In the genomic region with DNA sequence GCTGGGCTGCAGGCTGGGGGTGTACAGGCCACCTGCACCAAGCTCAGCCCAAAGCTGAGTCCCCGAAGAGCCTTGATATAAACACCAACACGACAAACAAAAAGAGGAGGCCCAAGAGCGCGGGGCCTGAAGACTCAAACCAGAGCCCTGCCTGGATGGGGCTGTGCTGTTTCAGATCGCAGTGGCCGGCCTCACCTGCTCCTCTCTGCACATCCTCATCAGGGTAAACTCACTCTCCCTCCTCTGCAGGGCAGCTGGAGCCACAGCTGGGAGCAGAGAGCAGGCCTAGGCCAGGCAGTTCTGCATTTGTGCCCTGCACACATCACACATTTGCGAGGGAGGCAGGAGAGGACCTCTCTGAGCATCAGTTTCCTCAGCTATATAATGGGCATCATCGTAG, we compare ENCODE assay signal across 18 cellular contexts. TPM values are rescaled to one million over a fixed set of nuclear protein-coding genes. Genes with fewer than 3 reads are reported as not detected.
"Had no signal": no experiment of that assay in that cellular context is flagged by ENCODE, and none has a peak within 500 bp of the region (broad histone marks: within the 10 kb centered on the region; RNA-seq: fewer than 3 reads in every experiment).

No MANE protein-coding gene starts in this region.

- H3K9me3 ChIP-seq: neutrophil, right atrium auricular region, transverse colon had no signal

- H3K27me3 Mint-ChIP-seq: activated T-cell treated with anti-CD3 and anti-CD28 coated beads, Interleukin-2, amount 50 U/mL, for 24 hours; stimulated activated memory B cell treated with anti-CD40 and anti-IgM and Interleukin-4, amounts not matched to agents 10 μg/mL and 1 μg/mL and 100 μg/mL, for 72 hours had no signal

- H3K27ac Mint-ChIP-seq: stimulated activated memory B cell treated with anti-CD40 and anti-IgM and Interleukin-4, amounts not matched to agents 10 μg/mL and 1 μg/mL and 100 μg/mL, for 72 hours; T-helper 2 cell treated with Interferon-gamma antibody and Interleukin-4, amounts not matched to agents 5 μg/mL and 100 μg/mL, for 36 hours had no signal

- H3K27me3 ChIP-seq: heart left ventricle, neutrophil, right atrium auricular region, transverse colon had no signal

- DNase-seq: activated CD4-positive, alpha-beta T cell treated with anti-CD3 and anti-CD28 coated beads, Interleukin-2, amount 50 U/mL, for 4 hours; activated gamma-delta T cell treated with Interleukin-2 at 50 U/mL for 16 hours; activated T-cell treated with anti-CD3 and anti-CD28 coated beads, Interleukin-2, amount 50 U/mL, for 24 hours; effector CD4-positive, alpha-beta T cell; foreskin melanocyte; stimulated activated CD4-positive, alpha-beta T cell treated with anti-CD3 and anti-CD28 coated beads, Interleukin-1b, Interleukin-23, amount 100 ng/mL, for 48 hours; transverse colon had no signal

- H3K27ac ChIP-seq: coronary artery, heart left ventricle, neutrophil, right atrium auricular region, transverse colon had no signal

- ATAC-seq: activated CD4-positive, CD25-positive, alpha-beta regulatory T cell treated with anti-CD3 and anti-CD28 coated beads, Interleukin-2, amount 50 U/mL, for 24 hours; heart left ventricle; stimulated activated memory B cell treated with anti-CD40 and anti-IgM and Interleukin-4, amounts not matched to agents 10 μg/mL and 1 μg/mL and 100 μg/mL, for 72 hours had no signal

- H3K36me3 ChIP-seq: right atrium auricular region, transverse colon had no signal

- H3K9me3 Mint-ChIP-seq: activated T-cell treated with anti-CD3 and anti-CD28 coated beads, Interleukin-2, amount 50 U/mL, for 24 hours; stimulated activated memory B cell treated with anti-CD40 and anti-IgM and Interleukin-4, amounts not matched to agents 10 μg/mL and 1 μg/mL and 100 μg/mL, for 72 hours; T-helper 2 cell treated with Interferon-gamma antibody and Interleukin-4, amounts not matched to agents 5 μg/mL and 100 μg/mL, for 36 hours had no signal

- H3K4me3 Mint-ChIP-seq: activated T-cell treated with anti-CD3 and anti-CD28 coated beads, Interleukin-2, amount 50 U/mL, for 24 hours; stimulated activated memory B cell treated with anti-CD40 and anti-IgM and Interleukin-4, amounts not matched to agents 10 μg/mL and 1 μg/mL and 100 μg/mL, for 72 hours; T-helper 2 cell treated with Interferon-gamma antibody and Interleukin-4, amounts not matched to agents 5 μg/mL and 100 μg/mL, for 36 hours had no signal

- H3K4me3 ChIP-seq: coronary artery, heart left ventricle, right atrium auricular region, transverse colon had no signal

RNA-seq across cellular contexts. Expression of gene SPO11, which starts 57.9 kb away (rescaled TPM):
- total RNA-seq: astrocyte, heart left ventricle, liver, myocyte, right atrium auricular region, subcutaneous adipose tissue, transverse colon had no signal
- polyA plus RNA-seq: heart left ventricle, liver had no signal
